10 cellular contexts compared by ENCODE assay signal in the genomic region with DNA sequence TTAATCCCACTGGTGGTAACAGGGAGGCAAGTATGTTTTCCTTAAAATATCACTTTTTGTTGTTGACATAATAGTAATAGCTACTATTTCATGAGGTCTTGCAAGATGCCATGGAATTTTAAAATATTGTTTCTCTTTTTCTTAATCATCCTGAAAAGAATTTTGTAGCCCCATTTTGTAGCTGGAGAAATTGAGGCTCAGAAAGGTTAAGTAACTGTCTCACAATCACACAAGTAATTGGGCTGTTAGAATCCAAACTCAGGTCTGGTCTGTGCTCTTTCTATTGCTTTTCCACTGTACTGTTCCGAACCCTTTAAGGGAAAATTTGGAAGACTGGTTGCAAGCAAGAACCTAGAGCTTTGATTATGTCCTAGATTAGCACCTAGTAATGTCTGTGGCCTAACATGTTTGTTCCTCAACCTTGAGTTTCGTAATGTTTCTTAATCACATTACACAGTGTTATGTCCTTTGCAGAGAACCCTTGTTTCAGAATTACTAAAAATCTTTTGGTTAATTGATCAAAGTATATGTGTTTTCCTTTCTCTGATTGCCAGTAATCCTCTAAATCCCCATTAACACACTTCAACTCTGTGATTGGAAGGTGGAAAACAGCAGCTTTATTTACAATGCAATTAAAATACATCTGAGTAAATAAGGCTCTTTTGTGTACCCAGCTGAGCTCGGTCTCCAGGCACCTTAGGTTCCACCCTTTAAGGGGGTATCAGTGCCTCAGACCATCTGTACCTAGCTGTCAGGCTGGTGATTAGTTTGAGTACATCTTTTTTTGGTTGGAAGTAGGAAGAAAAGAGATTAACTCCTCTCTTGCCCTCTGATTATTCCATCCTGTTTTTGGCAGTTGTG. TPM values are rescaled to one million over a fixed set of nuclear protein-coding genes. Genes with fewer than 3 reads are reported as not detected.
DNase-seq lines count a peak whose midpoint lies in the region; ATAC-seq and TF ChIP-seq lines count a peak whose summit lies in the region.
"Had no signal": no experiment of that assay in that cellular context is flagged by ENCODE, and none has a peak within 500 bp of the region (broad histone marks: within the 10 kb centered on the region; RNA-seq: fewer than 3 reads in every experiment).

No MANE protein-coding gene starts in this region.

- H3K4me1 Mint-ChIP-seq in activated T-cell treated with anti-CD3 and anti-CD28 coated beads, Interleukin-2, amount 50 U/mL, for 72 hours (ENCODE audit: low read depth), result peaks cover 9% of the 10 kb centered on the region
- peaks cover 6% of the 10 kb centered on the region for H3K4me1 Mint-ChIP-seq in activated T-cell treated with anti-CD3 and anti-CD28 coated beads, Interleukin-2, amount 50 U/mL, for 4 hours (ENCODE audit: low read depth)
- peaks cover 20% of the 10 kb centered on the region for H3K4me1 Mint-ChIP-seq in activated T-helper 1 cell treated with anti-CD3 and anti-CD28 coated beads, Interleukin-12 subunit alpha, Interleukin-12 subunit beta, Interleukin-2, Interleukin-4 antibody, amounts not matched to agents 30 ng/mL and 10 ng/mL and 1 ng/mL, durations not matched to agents 14 hours and 24 hours and 36 hours (ENCODE audit: low read depth)

- peak overlapping the region; percentile 76 for H3K27ac Mint-ChIP-seq in activated T-cell treated with anti-CD3 and anti-CD28 coated beads, Interleukin-2, amount 50 U/mL, for 72 hours
- H3K27ac Mint-ChIP-seq in activated T-helper 1 cell treated with anti-CD3 and anti-CD28 coated beads, Interleukin-12 subunit alpha, Interleukin-12 subunit beta, Interleukin-2, Interleukin-4 antibody, amounts not matched to agents 30 ng/mL and 10 ng/mL and 1 ng/mL, durations not matched to agents 14 hours and 24 hours and 36 hours, result no peak overlapping the region

- H3K4me1 ChIP-seq in upper lobe of left lung (peaks cover 2 to 16% (median 13%) of the 10 kb centered on the region in 4 donors), aorta (ENCODE audit: control insufficient read depth in 1 of 2, insufficient read depth in 2 of 2, low read length in 2 of 2) (peaks cover 0 to 5% of the 10 kb centered on the region in 2 donors)

- ATAC-seq in activated T-cell treated with anti-CD3 and anti-CD28 coated beads, Interleukin-2, amount 50 U/mL, for 72 hours (replicated peaks in 1 of 2), result no peak
- ATAC-seq in activated T-cell treated with anti-CD3 and anti-CD28 coated beads, Interleukin-2, amount 50 U/mL, for 4 hours, result no peak
- ATAC-seq in upper lobe of left lung (ENCODE audit: low FRiP score in 2 of 2), result no peak
- ATAC-seq in aorta (ENCODE audit: low FRiP score), result no peak
- no peak for ATAC-seq in GM18520 (IDR thresholded peaks at IDR 0.05; ENCODE audit: unreplicated experiment)

- TF ChIP-seq CTCF in fibroblast of pulmonary artery (IDR thresholded peaks at IDR 0.05; ENCODE audit: low read length, missing control alignments) (no peak), upper lobe of left lung (IDR thresholded peaks at IDR 0.05) (no peak)

- no peak overlapping the region for H3K4me3 Mint-ChIP-seq in activated T-cell treated with anti-CD3 and anti-CD28 coated beads, Interleukin-2, amount 50 U/mL, for 72 hours
- no peak overlapping the region for H3K4me3 Mint-ChIP-seq in activated T-cell treated with anti-CD3 and anti-CD28 coated beads, Interleukin-2, amount 50 U/mL, for 4 hours
- H3K4me3 Mint-ChIP-seq in activated T-helper 1 cell treated with anti-CD3 and anti-CD28 coated beads, Interleukin-12 subunit alpha, Interleukin-12 subunit beta, Interleukin-2, Interleukin-4 antibody, amounts not matched to agents 30 ng/mL and 10 ng/mL and 1 ng/mL, durations not matched to agents 14 hours and 24 hours and 36 hours, result no peak overlapping the region

- H3K9me3 ChIP-seq in upper lobe of left lung (no peaks in the 10 kb centered on the region), aorta (ENCODE audit: control insufficient read depth, low read length) (no peaks in the 10 kb centered on the region)

- H3K27ac ChIP-seq in upper lobe of left lung, result peak overlapping the region; percentile 46 to 71 (median 48)
- no peak overlapping the region for H3K27ac ChIP-seq in aorta (ENCODE audit: low read depth in 1 of 2, low read length in 2 of 2)

- WGBS in upper lobe of left lung, 2 donors, result 61 to 64% methylated on average over 3 of the region's 3 CpGs
- WGBS in aorta, 2 donors, result 68 to 72% methylated on average over 3 of the region's 3 CpGs

- no peaks in the 10 kb centered on the region for H3K9me3 Mint-ChIP-seq in activated T-cell treated with anti-CD3 and anti-CD28 coated beads, Interleukin-2, amount 50 U/mL, for 72 hours
- no peaks in the 10 kb centered on the region for H3K9me3 Mint-ChIP-seq in activated T-cell treated with anti-CD3 and anti-CD28 coated beads, Interleukin-2, amount 50 U/mL, for 4 hours
- H3K9me3 Mint-ChIP-seq in activated T-helper 1 cell treated with anti-CD3 and anti-CD28 coated beads, Interleukin-12 subunit alpha, Interleukin-12 subunit beta, Interleukin-2, Interleukin-4 antibody, amounts not matched to agents 30 ng/mL and 10 ng/mL and 1 ng/mL, durations not matched to agents 14 hours and 24 hours and 36 hours, result no peaks in the 10 kb centered on the region

- no peak for TF ChIP-seq EP300 in upper lobe of left lung (IDR thresholded peaks at IDR 0.05)

- DNase-seq in activated T-cell treated with anti-CD3 and anti-CD28 coated beads, Interleukin-2, amount 50 U/mL, for 72 hours, result no peak
- no peak for DNase-seq in activated T-cell treated with anti-CD3 and anti-CD28 coated beads, Interleukin-2, amount 50 U/mL, for 4 hours
- DNase-seq in NCI-H748 (lab: John Stamatoyannopoulos, UW; ENCODE audit: unreplicated experiment) (peak; percentile 98), fibroblast of pulmonary artery (ENCODE audit: low read depth) (peak; percentile 20), upper lobe of left lung (no peak), aorta (no peak)
- DNase-seq in activated T-helper 1 cell treated with anti-CD3 and anti-CD28 coated beads, Interleukin-12 subunit alpha, Interleukin-12 subunit beta, Interleukin-2, Interleukin-4 antibody, amounts not matched to agents 30 ng/mL and 10 ng/mL and 1 ng/mL, durations not matched to agents 14 hours and 24 hours and 36 hours (ENCODE audit: low spot score), result no peak
- DNase-seq: activated gamma-delta T cell, OCI-M1 had no signal

- H3K36me3 Mint-ChIP-seq in activated T-cell treated with anti-CD3 and anti-CD28 coated beads, Interleukin-2, amount 50 U/mL, for 72 hours (ENCODE audit: insufficient read depth in 2 of 2), result peaks cover 3 to 17% of the 10 kb centered on the region in 2 donors
- peaks cover 19% of the 10 kb centered on the region for H3K36me3 Mint-ChIP-seq in activated T-cell treated with anti-CD3 and anti-CD28 coated beads, Interleukin-2, amount 50 U/mL, for 4 hours (ENCODE audit: insufficient read depth)
- peaks cover 19% of the 10 kb centered on the region for H3K36me3 Mint-ChIP-seq in activated T-helper 1 cell treated with anti-CD3 and anti-CD28 coated beads, Interleukin-12 subunit alpha, Interleukin-12 subunit beta, Interleukin-2, Interleukin-4 antibody, amounts not matched to agents 30 ng/mL and 10 ng/mL and 1 ng/mL, durations not matched to agents 14 hours and 24 hours and 36 hours (ENCODE audit: low read depth)

- no peak for TF ChIP-seq POLR2A in upper lobe of left lung (IDR thresholded peaks at IDR 0.05)

- H3K36me3 ChIP-seq in upper lobe of left lung, result peaks cover 0 to 61% (median 31%) of the 10 kb centered on the region in 4 donors
- peaks cover 5 to 10% of the 10 kb centered on the region in 2 donors for H3K36me3 ChIP-seq in aorta (ENCODE audit: control insufficient read depth in 1 of 2, insufficient read depth in 2 of 2, low read length in 1 of 2)

- no peaks in the 10 kb centered on the region for H3K27me3 Mint-ChIP-seq in activated T-cell treated with anti-CD3 and anti-CD28 coated beads, Interleukin-2, amount 50 U/mL, for 72 hours (ENCODE audit: low read depth)
- no peaks in the 10 kb centered on the region for H3K27me3 Mint-ChIP-seq in activated T-cell treated with anti-CD3 and anti-CD28 coated beads, Interleukin-2, amount 50 U/mL, for 4 hours (ENCODE audit: low read depth)
- no peaks in the 10 kb centered on the region for H3K27me3 Mint-ChIP-seq in activated T-helper 1 cell treated with anti-CD3 and anti-CD28 coated beads, Interleukin-12 subunit alpha, Interleukin-12 subunit beta, Interleukin-2, Interleukin-4 antibody, amounts not matched to agents 30 ng/mL and 10 ng/mL and 1 ng/mL, durations not matched to agents 14 hours and 24 hours and 36 hours (ENCODE audit: insufficient read depth)

- H3K4me3 ChIP-seq in fibroblast of pulmonary artery (replicated peaks; ENCODE audit: low read depth, low read length), result no peak overlapping the region
- no peak overlapping the region for H3K4me3 ChIP-seq in upper lobe of left lung
- H3K4me3 ChIP-seq in aorta (ENCODE audit: low read length in 2 of 2), result no peak overlapping the region

- no peaks in the 10 kb centered on the region for H3K27me3 ChIP-seq in upper lobe of left lung
- H3K27me3 ChIP-seq in aorta (ENCODE audit: control insufficient read depth in 1 of 2, insufficient read depth in 2 of 2, low read length in 1 of 2), result no peaks in the 10 kb centered on the region

- intact Hi-C loops in aorta (cut with DNase I), result no loop called here
- intact Hi-C loops in activated T-helper 1 cell treated with anti-CD3 and anti-CD28 coated beads, Interleukin-12 subunit alpha, Interleukin-12 subunit beta, Interleukin-2, Interleukin-4 antibody, amounts not matched to agents 30 ng/mL and 10 ng/mL and 1 ng/mL, durations not matched to agents 14 hours and 24 hours and 36 hours (cut with micrococcal nuclease), result no loop called here

RNA-seq across cellular contexts. Expression of a gene that starts 10.4 kb away (rescaled TPM):
- total RNA-seq in activated T-cell treated with anti-CD3 and anti-CD28 coated beads, Interleukin-2, amount 50 U/mL, for 72 hours, result 10 to 100 TPM; 39.0 to 40.3 TPM
- 10 to 100 TPM; 22.6 to 23.1 (median 22.8) TPM for total RNA-seq in activated T-cell treated with anti-CD3 and anti-CD28 coated beads, Interleukin-2, amount 50 U/mL, for 4 hours
- total RNA-seq in upper lobe of left lung, result 10 to 100 TPM; 13.2 to 26.6 (median 17.6) TPM
- total RNA-seq in aorta, result 10 to 100 TPM; 18.7 to 26.2 TPM
- 10 to 100 TPM; 11.4 to 14.8 TPM for polyA plus RNA-seq in aorta
- total RNA-seq in activated T-helper 1 cell treated with anti-CD3 and anti-CD28 coated beads, Interleukin-12 subunit alpha, Interleukin-12 subunit beta, Interleukin-2, Interleukin-4 antibody, amounts not matched to agents 30 ng/mL and 10 ng/mL and 1 ng/mL, durations not matched to agents 14 hours and 24 hours and 36 hours, result 30.7 and 32.8 TPM in 2 replicates

RNA-seq across cellular contexts. Expression of a gene that starts 11.0 kb away (rescaled TPM):
- total RNA-seq in activated T-cell treated with anti-CD3 and anti-CD28 coated beads, Interleukin-2, amount 50 U/mL, for 72 hours, result 10 to 100 TPM; 59.6 to 68.3 TPM
- total RNA-seq in activated T-cell treated with anti-CD3 and anti-CD28 coated beads, Interleukin-2, amount 50 U/mL, for 4 hours, result 10 to 100 TPM; 26.0 to 31.5 (median 28.1) TPM
- total RNA-seq in upper lobe of left lung (10 to 100 TPM; 11.1 to 35.5 (median 15.8) TPM), aorta (10 to 100 TPM; 24.0 to 39.5 TPM)
- 10 to 100 TPM; 14.8 to 30.3 TPM for polyA plus RNA-seq in aorta
- total RNA-seq in activated T-helper 1 cell treated with anti-CD3 and anti-CD28 coated beads, Interleukin-12 subunit alpha, Interleukin-12 subunit beta, Interleukin-2, Interleukin-4 antibody, amounts not matched to agents 30 ng/mL and 10 ng/mL and 1 ng/mL, durations not matched to agents 14 hours and 24 hours and 36 hours, result 50.2 and 52.6 TPM in 2 replicates

Comparison
In these comparisons a context has a peak if more than half of its experiments do, and no peak if none do; other contexts are left out.
1. DNase-seq: peak in NCI-H748 (single experiment) and fibroblast of pulmonary artery (single experiment); none in activated T-cell treated with anti-CD3 and anti-CD28 coated beads, Interleukin-2, amount 50 U/mL, for 72 hours (0 of 2), activated T-cell treated with anti-CD3 and anti-CD28 coated beads, Interleukin-2, amount 50 U/mL, for 4 hours (single experiment), upper lobe of left lung (0 of 2), aorta (0 of 2) and activated T-helper 1 cell treated with anti-CD3 and anti-CD28 coated beads, Interleukin-12 subunit alpha, Interleukin-12 subunit beta, Interleukin-2, Interleukin-4 antibody, amounts not matched to agents 30 ng/mL and 10 ng/mL and 1 ng/mL, durations not matched to agents 14 hours and 24 hours and 36 hours (single experiment).
2. H3K27ac ChIP-seq: peak in upper lobe of left lung (4 of 4); none in aorta (0 of 2).